1 cellular context compared by ENCODE assay signal in the genomic region with DNA sequence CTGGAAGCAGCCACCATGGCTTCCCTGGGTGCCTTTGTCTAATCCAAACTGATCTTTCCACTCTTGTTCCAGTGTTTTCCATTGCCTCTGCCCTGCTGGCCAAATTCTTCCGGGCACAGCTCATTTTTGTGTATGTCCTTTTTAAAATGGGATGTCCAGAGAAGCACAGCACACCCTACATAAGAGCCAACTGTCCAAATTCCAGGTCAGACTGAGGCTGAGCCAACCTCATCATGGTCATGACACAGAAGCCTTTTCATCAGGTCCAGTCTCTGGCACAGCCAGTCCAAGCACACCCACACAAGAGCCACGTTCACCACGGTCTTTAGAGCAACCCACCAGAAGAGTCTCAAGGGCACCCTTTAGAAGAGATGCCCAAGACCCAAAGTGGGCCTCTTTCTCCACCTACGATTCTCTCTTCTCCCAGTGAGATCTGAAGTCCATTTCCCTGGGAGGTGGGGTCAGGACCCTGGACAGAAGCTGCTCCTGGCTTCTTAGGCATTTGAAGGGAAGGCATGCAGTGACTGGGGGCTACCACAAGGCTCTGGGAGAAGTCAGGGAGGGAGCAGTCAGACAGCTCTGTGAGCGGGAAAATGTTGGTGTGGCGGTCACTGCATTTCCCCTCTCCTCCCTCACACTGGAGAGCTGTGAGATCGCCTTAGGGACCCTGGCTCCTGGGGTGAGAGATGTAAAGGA.
TF ChIP-seq lines count a peak whose summit lies in the region.

No MANE protein-coding gene starts in this region.

TF ChIP-seq in WTC11, 78 proteins besides CTCF, POLR2A, EP300 and RAD21 (continued from another document):
- TF ChIP-seq AFF4 (CRISPR knock-in tag; IDR thresholded peaks at IDR 0.05; ENCODE audit: borderline replicate concordance) (no peak), FOXJ3 (CRISPR knock-in tag; IDR thresholded peaks at IDR 0.05; ENCODE audit: borderline replicate concordance) (no peak), IRF2 (CRISPR knock-in tag; IDR thresholded peaks at IDR 0.05; ENCODE audit: borderline replicate concordance, low read depth) (no peak), STAT6 (CRISPR knock-in tag; conservative IDR thresholded peaks at IDR 0.05; ENCODE audit: low read depth) (no peak), TEAD1 (CRISPR knock-in tag; IDR thresholded peaks at IDR 0.05) (peak; percentile 82; the same call in 1 of the 2 replicates), ELF4 (CRISPR knock-in tag; IDR thresholded peaks at IDR 0.05; ENCODE audit: low read depth) (no peak), ZNF138 (CRISPR knock-in tag; conservative IDR thresholded peaks at IDR 0.05) (no peak), ZNF396 (CRISPR knock-in tag; IDR thresholded peaks at IDR 0.05; ENCODE audit: borderline replicate concordance) (no peak), SMAD4 (CRISPR knock-in tag; IDR thresholded peaks at IDR 0.05) (peak; percentile 52; the same call in 1 of the 2 replicates), ZNF425 (CRISPR knock-in tag; conservative IDR thresholded peaks at IDR 0.05) (no peak), ZNF281 (CRISPR knock-in tag; IDR thresholded peaks at IDR 0.05) (peak; percentile 67; the same call in 1 of the 2 replicates)
- TF ChIP-seq, protein P1, sequence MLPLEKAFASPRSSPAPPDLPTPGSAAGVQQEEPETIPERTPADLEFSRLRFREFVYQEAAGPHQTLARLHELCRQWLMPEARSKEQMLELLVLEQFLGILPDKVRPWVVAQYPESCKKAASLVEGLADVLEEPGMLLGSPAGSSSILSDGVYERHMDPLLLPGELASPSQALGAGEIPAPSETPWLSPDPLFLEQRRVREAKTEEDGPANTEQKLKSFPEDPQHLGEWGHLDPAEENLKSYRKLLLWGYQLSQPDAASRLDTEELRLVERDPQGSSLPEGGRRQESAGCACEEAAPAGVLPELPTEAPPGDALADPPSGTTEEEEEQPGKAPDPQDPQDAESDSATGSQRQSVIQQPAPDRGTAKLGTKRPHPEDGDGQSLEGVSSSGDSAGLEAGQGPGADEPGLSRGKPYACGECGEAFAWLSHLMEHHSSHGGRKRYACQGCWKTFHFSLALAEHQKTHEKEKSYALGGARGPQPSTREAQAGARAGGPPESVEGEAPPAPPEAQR (CRISPR knock-in tag; IDR thresholded peaks at IDR 0.05) = no peak
- TF ChIP-seq, protein P2, sequence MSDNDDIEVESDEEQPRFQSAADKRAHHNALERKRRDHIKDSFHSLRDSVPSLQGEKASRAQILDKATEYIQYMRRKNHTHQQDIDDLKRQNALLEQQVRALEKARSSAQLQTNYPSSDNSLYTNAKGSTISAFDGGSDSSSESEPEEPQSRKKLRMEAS (CRISPR knock-in tag; IDR thresholded peaks at IDR 0.05) = peak; percentile 73
- TF ChIP-seq, protein P3, sequence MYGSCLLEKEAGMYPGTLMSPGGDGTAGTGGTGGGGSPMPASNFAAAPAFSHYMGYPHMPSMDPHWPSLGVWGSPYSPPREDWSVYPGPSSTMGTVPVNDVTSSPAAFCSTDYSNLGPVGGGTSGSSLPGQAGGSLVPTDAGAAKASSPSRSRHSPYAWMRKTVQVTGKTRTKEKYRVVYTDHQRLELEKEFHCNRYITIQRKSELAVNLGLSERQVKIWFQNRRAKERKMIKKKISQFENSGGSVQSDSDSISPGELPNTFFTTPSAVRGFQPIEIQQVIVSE (CRISPR knock-in tag; IDR thresholded peaks at IDR 0.05; ENCODE audit: borderline replicate concordance) = no peak
- TF ChIP-seq, protein P4, sequence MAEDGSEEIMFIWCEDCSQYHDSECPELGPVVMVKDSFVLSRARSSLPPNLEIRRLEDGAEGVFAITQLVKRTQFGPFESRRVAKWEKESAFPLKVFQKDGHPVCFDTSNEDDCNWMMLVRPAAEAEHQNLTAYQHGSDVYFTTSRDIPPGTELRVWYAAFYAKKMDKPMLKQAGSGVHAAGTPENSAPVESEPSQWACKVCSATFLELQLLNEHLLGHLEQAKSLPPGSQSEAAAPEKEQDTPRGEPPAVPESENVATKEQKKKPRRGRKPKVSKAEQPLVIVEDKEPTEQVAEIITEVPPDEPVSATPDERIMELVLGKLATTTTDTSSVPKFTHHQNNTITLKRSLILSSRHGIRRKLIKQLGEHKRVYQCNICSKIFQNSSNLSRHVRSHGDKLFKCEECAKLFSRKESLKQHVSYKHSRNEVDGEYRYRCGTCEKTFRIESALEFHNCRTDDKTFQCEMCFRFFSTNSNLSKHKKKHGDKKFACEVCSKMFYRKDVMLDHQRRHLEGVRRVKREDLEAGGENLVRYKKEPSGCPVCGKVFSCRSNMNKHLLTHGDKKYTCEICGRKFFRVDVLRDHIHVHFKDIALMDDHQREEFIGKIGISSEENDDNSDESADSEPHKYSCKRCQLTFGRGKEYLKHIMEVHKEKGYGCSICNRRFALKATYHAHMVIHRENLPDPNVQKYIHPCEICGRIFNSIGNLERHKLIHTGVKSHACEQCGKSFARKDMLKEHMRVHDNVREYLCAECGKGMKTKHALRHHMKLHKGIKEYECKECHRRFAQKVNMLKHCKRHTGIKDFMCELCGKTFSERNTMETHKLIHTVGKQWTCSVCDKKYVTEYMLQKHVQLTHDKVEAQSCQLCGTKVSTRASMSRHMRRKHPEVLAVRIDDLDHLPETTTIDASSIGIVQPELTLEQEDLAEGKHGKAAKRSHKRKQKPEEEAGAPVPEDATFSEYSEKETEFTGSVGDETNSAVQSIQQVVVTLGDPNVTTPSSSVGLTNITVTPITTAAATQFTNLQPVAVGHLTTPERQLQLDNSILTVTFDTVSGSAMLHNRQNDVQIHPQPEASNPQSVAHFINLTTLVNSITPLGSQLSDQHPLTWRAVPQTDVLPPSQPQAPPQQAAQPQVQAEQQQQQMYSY (CRISPR knock-in tag; IDR thresholded peaks at IDR 0.05) = no peak
